Comparison of ENCODE assay signal across 8 cellular contexts in the genomic region with DNA sequence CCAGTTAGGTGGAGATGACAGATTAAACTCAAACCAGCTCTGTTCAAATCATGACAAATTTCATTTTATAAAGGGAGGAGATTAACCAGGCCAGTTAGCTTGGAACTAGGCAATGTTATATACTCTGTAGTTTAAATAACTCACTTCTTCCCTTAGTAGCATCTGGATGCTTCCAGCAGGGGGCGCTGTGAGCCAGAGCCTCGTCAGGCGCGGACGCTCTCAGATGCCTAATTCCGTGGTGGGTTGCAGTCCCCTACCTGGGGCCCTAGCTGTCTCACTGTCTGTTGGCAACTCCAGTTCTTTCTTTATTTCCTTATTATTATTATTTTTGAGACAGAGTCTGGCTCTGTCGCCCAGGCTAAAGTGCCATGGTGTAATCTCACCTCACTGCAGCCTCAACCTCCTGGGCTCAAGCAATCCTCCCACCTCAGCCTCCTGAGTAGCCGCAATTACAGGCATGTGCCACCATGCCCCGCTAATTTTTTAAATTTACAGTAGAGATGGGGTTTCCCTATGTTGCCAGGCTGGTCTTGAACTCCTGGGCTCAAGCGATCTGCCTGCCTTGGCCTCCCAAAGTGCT. TPM values are rescaled to one million over a fixed set of nuclear protein-coding genes. Genes with fewer than 3 reads are reported as not detected.
DNase-seq lines count a peak whose midpoint lies in the region; ATAC-seq and TF ChIP-seq lines count a peak whose summit lies in the region.

No MANE protein-coding gene starts in this region.

- CTCF ChIA-PET in activated CD8-positive, alpha-beta T cell treated with anti-CD3 and anti-CD28 coated beads for 36 hours (lab: Charles Lee) = interaction anchor here (0.5 to 3.4 kb wide), 42 partner anchors 10 to 676 kb away, joined by 3 to 31 read pairs (median 4); partner anchors contain the start of genes KCNG4 and TAF1C

- H3K36me3 Mint-ChIP-seq in activated CD8-positive, alpha-beta T cell treated with anti-CD3 and anti-CD28 coated beads for 36 hours (ENCODE audit: low read depth) = no peaks in the 10 kb centered on the region

- H3K27ac Mint-ChIP-seq in activated CD8-positive, alpha-beta T cell treated with anti-CD3 and anti-CD28 coated beads for 36 hours = no peak overlapping the region

- DNase-seq in Right ventricle myocardium inferior (ENCODE audit: missing footprints) (peak; percentile 86), cardiac septum (ENCODE audit: low spot score) (no peak), NCI-H2227 treated with DMSO at 0.1 percent for 48 hours (lab: John Stamatoyannopoulos, UW) (peak; percentile 11), midbrain (lab: John Stamatoyannopoulos, UW) (peak; percentile 71)
- DNase-seq in activated CD8-positive, alpha-beta T cell treated with anti-CD3 and anti-CD28 coated beads for 36 hours = peak; percentile 84
- peak; percentile 68 for DNase-seq in effector CD4-positive, alpha-beta T cell
- peak; percentile 27 to 47 for DNase-seq in stimulated activated CD8-positive, alpha-beta memory T cell treated with anti-CD3 and anti-CD28 coated beads, Interleukin-4, amount 100 ng/mL, for 4 hours (ENCODE audit: low read depth in 2 of 2, low spot score in 1 of 2)

- peak; percentile 91 for TF ChIP-seq CTCF in activated CD8-positive, alpha-beta T cell treated with anti-CD3 and anti-CD28 coated beads for 36 hours (IDR thresholded peaks at IDR 0.05)

- H3K4me1 Mint-ChIP-seq in activated CD8-positive, alpha-beta T cell treated with anti-CD3 and anti-CD28 coated beads for 36 hours (ENCODE audit: low read depth) = no peaks in the 10 kb centered on the region

- peaks cover 4% of the 10 kb centered on the region for H3K27me3 Mint-ChIP-seq in activated CD8-positive, alpha-beta T cell treated with anti-CD3 and anti-CD28 coated beads for 36 hours

- no peaks in the 10 kb centered on the region for H3K9me3 Mint-ChIP-seq in activated CD8-positive, alpha-beta T cell treated with anti-CD3 and anti-CD28 coated beads for 36 hours

- POLR2A ChIA-PET in activated CD8-positive, alpha-beta T cell treated with anti-CD3 and anti-CD28 coated beads for 36 hours (lab: Charles Lee) = no interaction called here

- ATAC-seq in Right ventricle myocardium inferior = no peak
- ATAC-seq in activated CD8-positive, alpha-beta T cell treated with anti-CD3 and anti-CD28 coated beads for 36 hours = peak; percentile 82
- no peak for ATAC-seq in GM21528 (IDR thresholded peaks at IDR 0.05; ENCODE audit: low FRiP score, unreplicated experiment)

- H3K4me3 Mint-ChIP-seq in activated CD8-positive, alpha-beta T cell treated with anti-CD3 and anti-CD28 coated beads for 36 hours = no peak overlapping the region

- intact Hi-C loops in Right ventricle myocardium inferior (cut with DNase I) (loop anchor here (1.0 kb wide), 1 partner anchor 207 kb away; no protein-coding TSS in a partner anchor), cardiac septum (cut with DNase I) (loop anchor here (1.0 kb wide), 1 partner anchor 208 kb away; no protein-coding TSS in a partner anchor)
- intact Hi-C loops in activated CD8-positive, alpha-beta T cell treated with anti-CD3 and anti-CD28 coated beads for 36 hours (cut with micrococcal nuclease) = no loop called here

RNA-seq across cellular contexts. Expression of gene WFDC1, which starts 17.3 kb away (rescaled TPM):
- total RNA-seq in Right ventricle myocardium inferior (1.5 TPM), cardiac septum (1.0 TPM)
- total RNA-seq in activated CD8-positive, alpha-beta T cell treated with anti-CD3 and anti-CD28 coated beads for 36 hours = not detected

RNA-seq across cellular contexts. Expression of gene KCNG4, which starts 37.5 kb away (rescaled TPM):
- total RNA-seq in Right ventricle myocardium inferior (not detected), cardiac septum (not detected)
- not detected for total RNA-seq in activated CD8-positive, alpha-beta T cell treated with anti-CD3 and anti-CD28 coated beads for 36 hours
